1 cellular context compared by ENCODE assay signal in genomic region chr10:131872011-131872836, GRCh38.
TF ChIP-seq lines count a peak whose summit lies in the region.

No MANE protein-coding gene starts in this region.

TF ChIP-seq in H1, 55 proteins besides CTCF, POLR2A, EP300 and RAD21:
- TF ChIP-seq PHF8 (conservative IDR thresholded peaks at IDR 0.05; ENCODE audit: low read depth, low read length) (no peak), SUZ12 (IDR thresholded peaks at IDR 0.05; ENCODE audit: low read length) (no peak), SP4 (IDR thresholded peaks at IDR 0.05; ENCODE audit: low read length) (no peak), JUN (IDR thresholded peaks at IDR 0.05; ENCODE audit: low read depth, low read length) (no peak), YY1 (IDR thresholded peaks at IDR 0.05; ENCODE audit: low read depth, low read length) (no peak), HDAC6 (IDR thresholded peaks at IDR 0.05; ENCODE audit: low read depth, low read length) (no peak), SP2 (IDR thresholded peaks at IDR 0.05; ENCODE audit: low read length) (no peak), KDM5A (IDR thresholded peaks at IDR 0.05; ENCODE audit: low read length) (no peak), GTF2F1 (IDR thresholded peaks at IDR 0.05; ENCODE audit: borderline replicate concordance, low read depth, low read length) (no peak), E2F6 (IDR thresholded peaks at IDR 0.05) (no peak), ASH2L (IDR thresholded peaks at IDR 0.05; ENCODE audit: low read length) (no peak), SIX5 (IDR thresholded peaks at IDR 0.05; ENCODE audit: low read depth, low read length) (no peak), FOSL1 (IDR thresholded peaks at IDR 0.05; ENCODE audit: insufficient read depth, low read depth, low read length) (no peak), SRF (IDR thresholded peaks at IDR 0.05; ENCODE audit: low read depth, low read length) (no peak), CHD1 (IDR thresholded peaks at IDR 0.05; ENCODE audit: low read depth, low read length) (no peak)
